Comparison of ENCODE assay signal across 1 cellular context in genomic region chr4:170025523-170026252, GRCh38.
TF ChIP-seq lines count a peak whose summit lies in the region.

No MANE protein-coding gene starts in this region.

TF ChIP-seq in K562, 482 proteins besides CTCF, POLR2A, EP300 and RAD21 (continued from another document):
- TF ChIP-seq ZNF280A (IDR thresholded peaks at IDR 0.05; ENCODE audit: low read depth, partially characterized antibody) (no peak), SREBF2 (CRISPR knock-in tag; IDR thresholded peaks at IDR 0.05) (no peak), ZNF785 (CRISPR knock-in tag; IDR thresholded peaks at IDR 0.05) (no peak), DDX20 (tag; IDR thresholded peaks at IDR 0.05; ENCODE audit: low read depth) (no peak)
